ENCODE assay signal across 24 cellular contexts in the genomic region with DNA sequence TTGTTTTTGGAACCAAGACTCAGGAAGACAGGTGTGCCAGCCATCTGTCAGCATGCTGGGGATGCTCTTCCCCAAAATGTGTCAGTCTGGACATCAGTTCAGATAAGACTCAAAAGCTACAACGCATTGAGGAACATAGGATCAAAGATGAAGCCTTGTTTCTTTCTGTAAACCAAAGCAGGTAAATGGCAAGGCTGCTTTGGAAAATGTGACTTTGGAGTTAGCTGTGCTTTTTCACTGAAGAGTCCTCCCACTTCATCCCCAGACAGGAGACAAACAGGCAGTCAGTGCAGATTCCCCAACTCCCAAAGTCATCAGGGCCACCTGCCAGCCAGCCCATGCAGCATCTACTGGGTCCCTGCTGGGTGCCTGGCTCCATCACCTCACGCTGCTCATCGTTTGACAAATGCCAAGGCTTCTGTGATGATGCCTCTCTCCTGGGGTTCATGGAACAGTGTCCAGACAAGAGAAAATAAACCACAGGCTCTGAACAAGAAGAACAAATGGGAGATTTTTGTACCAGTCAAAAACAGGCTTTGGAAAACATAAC.
"Had no signal": no experiment of that assay in that cellular context is flagged by ENCODE, and none has a peak within 500 bp of the region (broad histone marks: within the 10 kb centered on the region; RNA-seq: fewer than 3 reads in every experiment).

No MANE protein-coding gene starts in this region.

- H3K27ac ChIP-seq: adrenal gland, ascending aorta, epithelial cell of prostate, gastroesophageal sphincter, sigmoid colon, stomach, suprapubic skin, transverse colon, uterus had no signal

- H3K36me3 ChIP-seq: adrenal gland, ascending aorta, gastroesophageal sphincter, sigmoid colon, stomach, suprapubic skin, transverse colon, uterus had no signal

- H3K4me3 ChIP-seq: adrenal gland, ascending aorta, gastroesophageal sphincter, sigmoid colon, smooth muscle cell, stomach, suprapubic skin, transverse colon, uterus had no signal

- DNase-seq: activated B cell treated with CpG ODN at 0.5 μM for 24 hours; activated CD4-positive, alpha-beta T cell treated with anti-CD3 and anti-CD28 coated beads for 36 hours; activated CD4-positive, alpha-beta T cell treated with anti-CD3 and anti-CD28 coated beads, Interleukin-2, amount 50 U/mL, for 4 hours; activated CD8-positive, alpha-beta memory T cell treated with anti-CD3 and anti-CD28 coated beads for 24 hours; activated CD8-positive, alpha-beta memory T cell treated with anti-CD3 and anti-CD28 coated beads, Interleukin-2, amount 50 U/mL, for 4 hours; activated T-cell treated with anti-CD3 and anti-CD28 coated beads, Interleukin-2, amount 50 U/mL, for 24 hours; adrenal gland; central memory CD4-positive, alpha-beta T cell; cortex of kidney; left ventricle myocardium superior; mammary epithelial cell; midbrain; natural killer cell; retina; sigmoid colon; stimulated activated CD4-positive, alpha-beta T cell treated with anti-CD3 and anti-CD28 coated beads, Interleukin-15, amount 100 ng/mL, for 24 hours; stomach; transverse colon; uterus had no signal

- H3K27me3 ChIP-seq: adrenal gland, ascending aorta, gastroesophageal sphincter, sigmoid colon, stomach, suprapubic skin, transverse colon, uterus had no signal

- H3K4me2 ChIP-seq: smooth muscle cell had no signal

- H3K4me1 ChIP-seq: adrenal gland, ascending aorta, gastroesophageal sphincter, suprapubic skin, transverse colon, uterus had no signal

- H3K9me3 ChIP-seq: adrenal gland, ascending aorta, gastroesophageal sphincter, sigmoid colon, stomach, suprapubic skin, transverse colon, uterus had no signal
